Comparison of ENCODE assay signal across 19 cellular contexts in genomic region chr5:169126376-169127043, GRCh38.
DNase-seq lines count a peak whose midpoint lies in the region; ATAC-seq and TF ChIP-seq lines count a peak whose summit lies in the region.
"Had no signal": no experiment of that assay in that cellular context is flagged by ENCODE, and none has a peak within 500 bp of the region (broad histone marks: within the 10 kb centered on the region; RNA-seq: fewer than 3 reads in every experiment).

No MANE protein-coding gene starts in this region.

- H3K36me3 Mint-ChIP-seq in HFFc6 (ENCODE audit: low read depth) = no peaks in the 10 kb centered on the region
- H3K36me3 Mint-ChIP-seq: CD4-positive, alpha-beta memory T cell; naive B cell had no signal

- no peaks in the 10 kb centered on the region for H3K27me3 Mint-ChIP-seq in HFFc6 (ENCODE audit: insufficient read depth)

- H3K4me3 ChIP-seq in fibroblast of mammary gland (ENCODE audit: control insufficient read depth, low read depth, low read length) = no peak overlapping the region
- H3K4me3 ChIP-seq: esophagus muscularis mucosa, vagina had no signal

- no peaks in the 10 kb centered on the region; the same call in 1 of the 2 replicates for H3K9me3 Mint-ChIP-seq in HFFc6

- peak; percentile 49 for ATAC-seq in omental fat pad (ENCODE audit: low FRiP score)
- ATAC-seq in GM18502 (IDR thresholded peaks at IDR 0.05; ENCODE audit: poor library complexity, unreplicated experiment) = no peak

- H3K27ac Mint-ChIP-seq in HFFc6 = no peak overlapping the region
- H3K27ac Mint-ChIP-seq: CD4-positive, alpha-beta memory T cell; naive B cell had no signal

- TF ChIP-seq CTCF in AG09319 (IDR thresholded peaks at IDR 0.05; ENCODE audit: low read depth, low read length) (no peak), HFFc6 (IDR thresholded peaks at IDR 0.05) (no peak), fibroblast of mammary gland (conservative IDR thresholded peaks at IDR 0.05; ENCODE audit: control insufficient read depth, insufficient read depth, low read depth, low read length) (no peak), omental fat pad (IDR thresholded peaks at IDR 0.05) (no peak)

- no peak overlapping the region for H3K4me3 Mint-ChIP-seq in HFFc6
- H3K4me3 Mint-ChIP-seq: CD4-positive, alpha-beta memory T cell; naive B cell had no signal

- H3K4me1 Mint-ChIP-seq in HFFc6 (ENCODE audit: low read depth) = peaks cover 22% of the 10 kb centered on the region
- H3K4me1 Mint-ChIP-seq: CD4-positive, alpha-beta memory T cell; naive B cell had no signal

- DNase-seq in AG09319 (ENCODE audit: extremely low read depth, low read depth) = peak; percentile 11
- DNase-seq in HFFc6 = peak; percentile 5
- DNase-seq in fibroblast of mammary gland (ENCODE audit: low read depth) = peak; percentile 62
- DNase-seq in omental fat pad (ENCODE audit: low spot score) = no peak
- no peak for DNase-seq in AML-193 (lab: John Stamatoyannopoulos, UW)
- no peak for DNase-seq in NCI-H1436 treated with DMSO at 0.1 percent for 48 hours (lab: John Stamatoyannopoulos, UW)
- no peak for DNase-seq in effector CD8-positive, alpha-beta T cell (lab: John Stamatoyannopoulos, UW)
- DNase-seq: ACHN; activated gamma-delta T cell treated with Interleukin-2 at 50 U/mL for 16 hours; amniotic stem cell; CD4-positive, alpha-beta memory T cell; DMS79; effector CD4-positive, alpha-beta T cell; naive B cell; NCI-H1105; SHP77 had no signal

Comparison
In these comparisons a context has a peak if more than half of its experiments do, and no peak if none do; other contexts are left out.
1. DNase-seq: peak in AG09319 (single experiment), HFFc6 (single experiment) and fibroblast of mammary gland (single experiment); none in omental fat pad (single experiment), AML-193 (0 of 2), NCI-H1436 treated with DMSO at 0.1 percent for 48 hours (single experiment) and effector CD8-positive, alpha-beta T cell (single experiment).